8 cellular contexts compared by ENCODE assay signal in the genomic region with DNA sequence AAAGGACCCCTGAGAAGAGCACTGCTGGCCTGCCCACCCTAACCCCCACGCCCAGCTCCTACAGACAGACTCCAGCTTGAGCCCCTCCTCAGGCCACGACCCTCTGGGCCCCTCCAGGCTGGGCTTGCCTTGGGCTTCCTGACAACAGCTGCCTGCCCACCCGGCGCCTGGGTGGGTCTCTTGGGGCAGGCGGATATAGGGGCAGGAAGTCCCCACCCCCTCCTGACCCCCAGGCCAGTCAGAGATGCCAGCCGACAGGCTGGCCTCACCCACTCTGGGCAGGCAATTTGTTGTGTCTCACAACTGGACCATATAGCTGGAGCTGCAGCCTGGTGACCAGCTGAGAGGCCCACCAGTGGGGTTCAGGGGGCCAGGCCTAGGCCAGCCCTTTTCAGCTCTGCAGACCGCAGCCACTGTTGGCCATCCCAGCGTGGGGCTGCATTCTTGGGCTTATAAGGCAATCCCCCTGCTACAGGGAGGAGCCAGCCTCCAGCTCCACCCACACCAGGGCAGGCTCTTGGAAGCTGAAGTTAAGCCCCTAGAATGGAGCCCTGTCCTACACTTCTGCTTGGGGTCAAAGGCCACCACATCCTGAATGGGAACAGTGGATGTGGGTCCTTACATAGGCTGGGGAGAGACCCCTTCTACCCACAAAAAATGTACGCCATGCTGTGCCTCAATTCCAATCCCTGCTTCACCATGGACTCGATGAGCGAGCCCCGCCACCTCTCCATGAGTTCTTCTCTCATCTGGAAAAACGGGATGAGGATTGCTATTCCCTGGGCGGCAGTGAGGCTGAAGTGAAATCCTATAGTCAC. TPM values are rescaled to one million over a fixed set of nuclear protein-coding genes. Genes with fewer than 3 reads are reported as not detected.
DNase-seq lines count a peak whose midpoint lies in the region; ATAC-seq and TF ChIP-seq lines count a peak whose summit lies in the region.

No MANE protein-coding gene starts in this region.

- H3K4me2 ChIP-seq in neural progenitor cell: peak overlapping the region; percentile 85

- H3K36me3 Mint-ChIP-seq in neural progenitor cell: peaks cover 12% of the 10 kb centered on the region

- H3K27me3 ChIP-seq in esophagus (ENCODE audit: control insufficient read depth in 1 of 2, insufficient read depth in 2 of 2, low read length in 2 of 2) (no peaks in the 10 kb centered on the region), neural progenitor cell (peaks cover 21% of the 10 kb centered on the region)

- H3K4me3 Mint-ChIP-seq in neural progenitor cell: peak overlapping the region; percentile 88

- WGBS in esophagus, 2 donors: 62 to 63% methylated on average over 14 of the region's 14 CpGs

- H3K4me1 ChIP-seq in esophagus (ENCODE audit: control insufficient read depth in 2 of 2, insufficient read depth in 2 of 2, low read length in 1 of 2) (peaks cover 3 to 13% of the 10 kb centered on the region in 2 donors), neural progenitor cell (peaks cover 32% of the 10 kb centered on the region)

- H3K9me3 ChIP-seq in esophagus (ENCODE audit: control insufficient read depth in 2 of 2, insufficient read depth in 1 of 2, low read depth in 1 of 2, low read length in 1 of 2): no peaks in the 10 kb centered on the region
- H3K9me3 ChIP-seq in neural progenitor cell (ENCODE audit: low read depth): no peaks in the 10 kb centered on the region

- peaks cover 0 to 16% of the 10 kb centered on the region in 2 donors for H3K36me3 ChIP-seq in esophagus (ENCODE audit: control insufficient read depth in 2 of 2, insufficient read depth in 2 of 2, low read length in 1 of 2)
- no peaks in the 10 kb centered on the region for H3K36me3 ChIP-seq in neural progenitor cell

- H2AFZ ChIP-seq in neural progenitor cell (replicated peaks): no peak overlapping the region

- in situ Hi-C loops in SK-MEL-5 (cut with HindIII; ENCODE audit: low pct_unique_long_range_greater_than_20kb, low sequenced_read_pairs): no loop called here

- H3K79me2 ChIP-seq in neural progenitor cell (ENCODE audit: low read depth): peaks cover 31% of the 10 kb centered on the region

- ATAC-seq in GM21576 (IDR thresholded peaks at IDR 0.05; ENCODE audit: unreplicated experiment): no peak

- peaks cover 56% of the 10 kb centered on the region for H3K4me1 Mint-ChIP-seq in neural progenitor cell

- no peak for TF ChIP-seq CTCF in neural progenitor cell (IDR thresholded peaks at IDR 0.05)

- H3K9ac ChIP-seq in neural progenitor cell: no peak overlapping the region

- peak overlapping the region; percentile 99 for H3K27ac Mint-ChIP-seq in neural progenitor cell

- H3K4me3 ChIP-seq in esophagus (ENCODE audit: low read depth in 1 of 2, low read length in 2 of 2) (peak overlapping the region; percentile 53 to 64), neural progenitor cell (peak overlapping the region; percentile 57)

- peaks cover 50% of the 10 kb centered on the region for H3F3A ChIP-seq in neural progenitor cell (ENCODE audit: low read depth)

- peak overlapping the region; percentile 84 to 92 for H3K27ac ChIP-seq in esophagus (ENCODE audit: low read depth in 2 of 2, low read length in 1 of 2)
- peak overlapping the region; percentile 81 for H3K27ac ChIP-seq in neural progenitor cell

- no peaks in the 10 kb centered on the region for H3K9me3 Mint-ChIP-seq in neural progenitor cell

- peaks cover 46% of the 10 kb centered on the region for H4K20me1 ChIP-seq in neural progenitor cell (ENCODE audit: low read depth)

- DNase-seq in H4 (ENCODE audit: low spot score) (peak; percentile 93), SK-MEL-5 (ENCODE audit: low read depth, low spot score) (peak; percentile 43), neural progenitor cell (ENCODE audit: low spot score) (peak; percentile 95), SW480 (ENCODE audit: low spot score) (no peak), midbrain (lab: John Stamatoyannopoulos, UW) (no peak)
- no peak for DNase-seq in activated CD4-positive, alpha-beta T cell treated with anti-CD3 and anti-CD28 coated beads, Interleukin-2, amount 50 U/mL, for 4 hours

- H3K27me3 Mint-ChIP-seq in neural progenitor cell (ENCODE audit: insufficient read depth, low read depth): peaks cover 20% of the 10 kb centered on the region

RNA-seq across cellular contexts. Expression of gene PDLIM7, which starts 2.0 kb away (rescaled TPM):
- total RNA-seq in H4 (2014; rRNA removed; shearing (Covaris generic)): 127 and 138 TPM in 2 replicates
- 15.8 and 16.8 TPM in 2 replicates for total RNA-seq in SK-MEL-5 (2014; rRNA removed; shearing (Covaris generic))
- polyA plus RNA-seq in SK-MEL-5 (2015; cell fraction: cytosol; rRNA removed): 48.9 and 49.6 TPM in 2 replicates
- 73.8 and 84.8 TPM in 2 replicates for polyA plus RNA-seq in SK-MEL-5 (2015; cell fraction: nucleus; rRNA removed)
- polyA plus RNA-seq in esophagus: 100 to 1,000 TPM in 1 of 2 donors, 10 to 100 TPM in 1; 65.4 to 102 TPM
- total RNA-seq in neural progenitor cell (ENCODE audit: low replicate concordance): 38.7 and 208 TPM in 2 replicates

RNA-seq across cellular contexts. Expression of gene DOK3, which starts 14.2 kb away (rescaled TPM):
- total RNA-seq in H4 (2014; rRNA removed; shearing (Covaris generic)): 0.08 and 1.1 TPM in 2 replicates
- total RNA-seq in SK-MEL-5 (2014; rRNA removed; shearing (Covaris generic)): 0.98 and 2.0 TPM in 2 replicates
- 0.80 and 2.6 TPM in 2 replicates for polyA plus RNA-seq in SK-MEL-5 (2015; cell fraction: cytosol; rRNA removed)
- 12.6 and 16.8 TPM in 2 replicates for polyA plus RNA-seq in SK-MEL-5 (2015; cell fraction: nucleus; rRNA removed)
- polyA plus RNA-seq in esophagus: 1 to 10 TPM; 2.4 to 5.1 TPM
- total RNA-seq in neural progenitor cell (ENCODE audit: low replicate concordance): 0.54 and 0.93 TPM in 2 replicates

RNA-seq across cellular contexts. Expression of gene DDX41, which starts 21.3 kb away (rescaled TPM):
- 106 and 122 TPM in 2 replicates for total RNA-seq in H4 (2014; rRNA removed; shearing (Covaris generic))
- total RNA-seq in SK-MEL-5 (2014; rRNA removed; shearing (Covaris generic)): 131 and 145 TPM in 2 replicates
- 125 TPM in 2 replicates for polyA plus RNA-seq in SK-MEL-5 (2015; cell fraction: cytosol; rRNA removed)
- 192 and 235 TPM in 2 replicates for polyA plus RNA-seq in SK-MEL-5 (2015; cell fraction: nucleus; rRNA removed)
- 10 to 100 TPM; 57.0 to 73.8 TPM for polyA plus RNA-seq in esophagus
- total RNA-seq in neural progenitor cell (ENCODE audit: low replicate concordance): 60.7 and 118 TPM in 2 replicates

RNA-seq across cellular contexts. Expression of gene DBN1, which starts 22.0 kb away (rescaled TPM):
- total RNA-seq in H4 (2014; rRNA removed; shearing (Covaris generic)): 140 and 153 TPM in 2 replicates
- 41.6 and 49.0 TPM in 2 replicates for total RNA-seq in SK-MEL-5 (2014; rRNA removed; shearing (Covaris generic))
- 50.4 and 53.9 TPM in 2 replicates for polyA plus RNA-seq in SK-MEL-5 (2015; cell fraction: cytosol; rRNA removed)
- 58.2 and 79.8 TPM in 2 replicates for polyA plus RNA-seq in SK-MEL-5 (2015; cell fraction: nucleus; rRNA removed)
- polyA plus RNA-seq in esophagus: 10 to 100 TPM; 18.2 to 24.7 TPM
- 113 and 338 TPM in 2 replicates for total RNA-seq in neural progenitor cell (ENCODE audit: low replicate concordance)

RNA-seq across cellular contexts. Expression of gene PRR7, which starts 48.8 kb away (rescaled TPM):
- 28.6 and 33.7 TPM in 2 replicates for total RNA-seq in H4 (2014; rRNA removed; shearing (Covaris generic))
- total RNA-seq in SK-MEL-5 (2014; rRNA removed; shearing (Covaris generic)): 34.4 and 38.8 TPM in 2 replicates
- 179 and 188 TPM in 2 replicates for polyA plus RNA-seq in SK-MEL-5 (2015; cell fraction: cytosol; rRNA removed)
- polyA plus RNA-seq in SK-MEL-5 (2015; cell fraction: nucleus; rRNA removed): 93.4 and 107 TPM in 2 replicates
- polyA plus RNA-seq in esophagus: 1 to 10 TPM; 2.0 to 4.9 TPM
- total RNA-seq in neural progenitor cell (ENCODE audit: low replicate concordance): 4.5 and 31.7 TPM in 2 replicates

Comparison
In these comparisons a context has a peak if more than half of its experiments do, and no peak if none do; other contexts are left out.
1. DNase-seq: peak in H4 (single experiment), SK-MEL-5 (single experiment) and neural progenitor cell (single experiment); none in SW480 (single experiment), midbrain (single experiment) and activated CD4-positive, alpha-beta T cell treated with anti-CD3 and anti-CD28 coated beads, Interleukin-2, amount 50 U/mL, for 4 hours (0 of 2).